ENCODE assay signal across 10 cellular contexts in the genomic region with DNA sequence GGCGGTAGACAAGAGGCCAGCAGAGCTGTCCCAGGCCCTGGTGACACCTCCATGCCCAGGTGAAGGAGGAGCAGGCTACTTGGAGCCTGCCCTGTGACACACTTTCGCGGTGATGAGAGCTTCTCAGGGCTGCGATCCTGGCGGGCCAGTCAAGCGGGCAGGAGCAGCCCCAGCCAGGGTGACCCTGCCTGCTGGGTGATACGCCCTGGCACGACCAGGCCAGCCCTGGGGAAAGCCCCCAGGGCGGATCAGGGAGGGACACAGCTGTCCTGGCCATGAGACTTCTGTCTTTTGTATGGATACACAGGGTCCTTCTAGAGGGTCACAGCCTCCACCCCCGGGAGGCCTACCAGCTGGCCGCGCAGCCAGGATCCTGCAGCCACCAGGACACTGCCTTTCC. TPM values are rescaled to one million over a fixed set of nuclear protein-coding genes. Genes with fewer than 3 reads are reported as not detected.
DNase-seq lines count a peak whose midpoint lies in the region; ATAC-seq and TF ChIP-seq lines count a peak whose summit lies in the region.
"Had no signal": no experiment of that assay in that cellular context is flagged by ENCODE, and none has a peak within 500 bp of the region (broad histone marks: within the 10 kb centered on the region; RNA-seq: fewer than 3 reads in every experiment).

No MANE protein-coding gene starts in this region.

- no peak for DNase-seq in stimulated activated naive CD8-positive, alpha-beta T cell treated with anti-CD3 and anti-CD28 coated beads, Interleukin-15, Interleukin-2, amounts not matched to agents 100 U/mL and 50 U/mL, for 24 hours
- DNase-seq in central memory CD8-positive, alpha-beta T cell (ENCODE audit: low spot score in 2 of 2), result no peak
- DNase-seq in memory B cell (ENCODE audit: low spot score in 2 of 2), result no peak
- DNase-seq in mesothelial cell of epicardium (ENCODE audit: low spot score in 2 of 2, unreplicated experiment in 2 of 2), result no peak
- no peak for DNase-seq in HEK293T (ENCODE audit: extremely low spot score)
- no peak for DNase-seq in hepatic stellate cell (ENCODE audit: low spot score)
- DNase-seq: BE2C, NCI-H1417 treated with DMSO at 0.1 percent for 48 hours had no signal

- CTCF ChIA-PET in HEK293T (lab: Yijun Ruan, JAX), result interaction anchor here (0.7 kb wide), 1 partner anchor 28 kb away, joined by 4 read pairs; no protein-coding TSS in a partner anchor

- peaks cover 15% of the 10 kb centered on the region for H3K36me3 Mint-ChIP-seq in stimulated activated naive CD8-positive, alpha-beta T cell treated with anti-CD3 and anti-CD28 coated beads, Interleukin-15, Interleukin-2, amounts not matched to agents 100 ng/mL and 50 ng/mL, for 24 hours (ENCODE audit: low read depth)
- peaks cover 39% of the 10 kb centered on the region for H3K36me3 Mint-ChIP-seq in central memory CD8-positive, alpha-beta T cell (ENCODE audit: insufficient read depth)
- peaks cover 10% of the 10 kb centered on the region for H3K36me3 Mint-ChIP-seq in memory B cell
- H3K36me3 Mint-ChIP-seq in mesothelial cell of epicardium, result peaks cover 5% of the 10 kb centered on the region

- peaks cover 48% of the 10 kb centered on the region for H3K4me1 Mint-ChIP-seq in stimulated activated naive CD8-positive, alpha-beta T cell treated with anti-CD3 and anti-CD28 coated beads, Interleukin-15, Interleukin-2, amounts not matched to agents 100 ng/mL and 50 ng/mL, for 24 hours (ENCODE audit: low read depth)
- peaks cover 34% of the 10 kb centered on the region for H3K4me1 Mint-ChIP-seq in central memory CD8-positive, alpha-beta T cell
- H3K4me1 Mint-ChIP-seq in memory B cell, result peaks cover 26% of the 10 kb centered on the region
- H3K4me1 Mint-ChIP-seq in mesothelial cell of epicardium, result peaks cover 2% of the 10 kb centered on the region

- TF ChIP-seq CTCF in mesothelial cell of epicardium (IDR thresholded peaks at IDR 0.05; ENCODE audit: unreplicated experiment), result no peak

- no peak for ATAC-seq in stimulated activated naive CD8-positive, alpha-beta T cell treated with anti-CD3 and anti-CD28 coated beads, Interleukin-15, Interleukin-2, amounts not matched to agents 100 U/mL and 50 U/mL, for 24 hours
- no peak for ATAC-seq in central memory CD8-positive, alpha-beta T cell (replicated peaks; ENCODE audit: extremely low read depth, poor library complexity, severe bottlenecking)
- ATAC-seq in memory B cell (ENCODE audit: low read depth), result no peak
- no peak for ATAC-seq in GM21526 (IDR thresholded peaks at IDR 0.05; ENCODE audit: low FRiP score, unreplicated experiment)

- no peaks in the 10 kb centered on the region for H3K9me3 Mint-ChIP-seq in stimulated activated naive CD8-positive, alpha-beta T cell treated with anti-CD3 and anti-CD28 coated beads, Interleukin-15, Interleukin-2, amounts not matched to agents 100 ng/mL and 50 ng/mL, for 24 hours
- H3K9me3 Mint-ChIP-seq in central memory CD8-positive, alpha-beta T cell, result no peaks in the 10 kb centered on the region
- H3K9me3 Mint-ChIP-seq in memory B cell, result no peaks in the 10 kb centered on the region
- H3K9me3 Mint-ChIP-seq in mesothelial cell of epicardium, result no peaks in the 10 kb centered on the region

- no peaks in the 10 kb centered on the region for H3K27me3 Mint-ChIP-seq in stimulated activated naive CD8-positive, alpha-beta T cell treated with anti-CD3 and anti-CD28 coated beads, Interleukin-15, Interleukin-2, amounts not matched to agents 100 ng/mL and 50 ng/mL, for 24 hours
- no peaks in the 10 kb centered on the region for H3K27me3 Mint-ChIP-seq in central memory CD8-positive, alpha-beta T cell
- H3K27me3 Mint-ChIP-seq in memory B cell, result no peaks in the 10 kb centered on the region
- H3K27me3 Mint-ChIP-seq in mesothelial cell of epicardium (ENCODE audit: low read depth), result no peaks in the 10 kb centered on the region

- H3K27ac Mint-ChIP-seq in stimulated activated naive CD8-positive, alpha-beta T cell treated with anti-CD3 and anti-CD28 coated beads, Interleukin-15, Interleukin-2, amounts not matched to agents 100 ng/mL and 50 ng/mL, for 24 hours, result peak overlapping the region; percentile 74
- peak overlapping the region; percentile 100 for H3K27ac Mint-ChIP-seq in central memory CD8-positive, alpha-beta T cell (ENCODE audit: low read depth)
- H3K27ac Mint-ChIP-seq in memory B cell (peak overlapping the region; percentile 93), mesothelial cell of epicardium (no peak overlapping the region)

- POLR2A ChIA-PET in HEK293T (lab: Yijun Ruan, JAX), result interaction anchor here (1.2 kb wide), 1 partner anchor 12 kb away, joined by 4 read pairs; no protein-coding TSS in a partner anchor

- H3K4me3 Mint-ChIP-seq in stimulated activated naive CD8-positive, alpha-beta T cell treated with anti-CD3 and anti-CD28 coated beads, Interleukin-15, Interleukin-2, amounts not matched to agents 100 ng/mL and 50 ng/mL, for 24 hours, result peak overlapping the region; percentile 54
- H3K4me3 Mint-ChIP-seq in central memory CD8-positive, alpha-beta T cell, result peak overlapping the region; percentile 71
- H3K4me3 Mint-ChIP-seq in memory B cell, result peak overlapping the region; percentile 32
- no peak overlapping the region for H3K4me3 Mint-ChIP-seq in mesothelial cell of epicardium

TF ChIP-seq in HEK293T, 16 proteins besides CTCF, POLR2A, EP300 and RAD21:
- TF ChIP-seq FOXA1 (IDR thresholded peaks at IDR 0.05) (no peak), LEF1 (IDR thresholded peaks at IDR 0.05; ENCODE audit: borderline replicate concordance) (no peak)

RNA-seq across cellular contexts. Expression of gene DNM2, which starts 13.1 kb away (rescaled TPM):
- 126 to 128 TPM (median 128 TPM) in 3 replicates for total RNA-seq in mesothelial cell of epicardium

RNA-seq across cellular contexts. Expression of gene QTRT1, which starts 29.7 kb away (rescaled TPM):
- 57.9 to 66.6 TPM (median 62.5 TPM) in 3 replicates for total RNA-seq in mesothelial cell of epicardium
